In genomic region chr6:52087498-52087999, GRCh38 we compare ENCODE assay signal across 9 cellular contexts. TPM values are rescaled to one million over a fixed set of nuclear protein-coding genes. Genes with fewer than 3 reads are reported as not detected.
DNase-seq lines count a peak whose midpoint lies in the region; ATAC-seq lines count a peak whose summit lies in the region.
"Had no signal": no experiment of that assay in that cellular context is flagged by ENCODE, and none has a peak within 500 bp of the region (broad histone marks: within the 10 kb centered on the region; RNA-seq: fewer than 3 reads in every experiment).

Gene PKHD1 (minus strand): TSS chr6:52087613. CDS start chr6:52084933, 2,680 bp downstream.

- H3K4ac ChIP-seq in mesenchymal stem cell (ENCODE audit: low read depth in 1 of 2, low read length in 2 of 2) = no peak within 1 kb of the TSS

- ATAC-seq in HG03520 (IDR thresholded peaks at IDR 0.05; ENCODE audit: unreplicated experiment) = peak; percentile 63
- ATAC-seq in HG02970 (IDR thresholded peaks at IDR 0.05; ENCODE audit: low FRiP score, unreplicated experiment) = no peak

- WGBS in mesenchymal stem cell = 58% methylated on average over 4 of the region's 7 CpGs

- H3K4me3 ChIP-seq in mesenchymal stem cell (ENCODE audit: insufficient read depth in 1 of 2, low read depth in 1 of 2, low read length in 2 of 2) = no peak within 1 kb of the TSS

- H3K27me3 ChIP-seq in mesenchymal stem cell (ENCODE audit: control insufficient read depth in 1 of 2, insufficient read depth in 1 of 2, low read length in 2 of 2) = no peaks in the 10 kb centered on the region

- H3K36me3 ChIP-seq in mesenchymal stem cell (ENCODE audit: control insufficient read depth in 1 of 2, insufficient read depth in 2 of 2, low read depth in 1 of 2, low read length in 2 of 2) = no peaks in the 10 kb centered on the region

- no peaks in the 10 kb centered on the region for H3K9me3 ChIP-seq in mesenchymal stem cell (ENCODE audit: control insufficient read depth, low read length)

- peak; percentile 86 for DNase-seq in DMS53 (lab: John Stamatoyannopoulos, UW)
- peak; percentile 1 for DNase-seq in amniotic epithelial cell (ENCODE audit: low read depth)
- no peak for DNase-seq in mesenchymal stem cell
- DNase-seq in GM19240 (ENCODE audit: insufficient read length, low spot score) = no peak
- DNase-seq in NCI-H2029 treated with DMSO at 0.1 percent for 48 hours (lab: John Stamatoyannopoulos, UW) = no peak
- DNase-seq in T1000 (lab: John Stamatoyannopoulos, UW) = no peak
- DNase-seq: effector memory CD4-positive, alpha-beta T cell had no signal

- peak within 1 kb of the TSS; percentile 95 for H2AK5ac ChIP-seq in mesenchymal stem cell (ENCODE audit: low read length, severe bottlenecking)

- no peak within 1 kb of the TSS for H4K8ac ChIP-seq in mesenchymal stem cell (ENCODE audit: low read length)

- no peak within 1 kb of the TSS for H2BK120ac ChIP-seq in mesenchymal stem cell (ENCODE audit: low read depth, low read length)

- H3K18ac ChIP-seq in mesenchymal stem cell (ENCODE audit: low read depth in 1 of 2, low read length in 2 of 2) = no peak within 1 kb of the TSS

- H3K14ac ChIP-seq in mesenchymal stem cell (ENCODE audit: low read length in 2 of 2) = no peak within 1 kb of the TSS

- peak within 1 kb of the TSS; percentile 82 for H3K27ac ChIP-seq in mesenchymal stem cell (ENCODE audit: low read length, poor library complexity, severe bottlenecking)

- peak within 1 kb of the TSS; percentile 84 for H2BK5ac ChIP-seq in mesenchymal stem cell (ENCODE audit: low read depth, low read length, poor library complexity, severe bottlenecking)

- peaks cover 12% of the 10 kb centered on the region for H3K4me1 ChIP-seq in mesenchymal stem cell (ENCODE audit: control insufficient read depth, insufficient read depth, low read depth, low read length)

- no peak within 1 kb of the TSS for H2BK15ac ChIP-seq in mesenchymal stem cell (ENCODE audit: low read depth, poor library complexity, severe bottlenecking)

- H3K79me1 ChIP-seq in mesenchymal stem cell (replicated peaks; ENCODE audit: low read length, poor library complexity, severe bottlenecking) = no peaks in the 10 kb centered on the region

- H2BK12ac ChIP-seq in mesenchymal stem cell (ENCODE audit: low read length in 2 of 2) = no peak within 1 kb of the TSS

- H4K91ac ChIP-seq in mesenchymal stem cell (ENCODE audit: low read length) = no peak within 1 kb of the TSS

- no peak within 1 kb of the TSS for H3K23ac ChIP-seq in mesenchymal stem cell (ENCODE audit: low read length in 2 of 2)

- no peak within 1 kb of the TSS for H3K9ac ChIP-seq in mesenchymal stem cell (ENCODE audit: low read length)

- H2AFZ ChIP-seq in mesenchymal stem cell (ENCODE audit: low read depth, low read length) = no peak within 1 kb of the TSS

- H3K4me2 ChIP-seq in mesenchymal stem cell (ENCODE audit: low read length, poor library complexity, severe bottlenecking) = no peak within 1 kb of the TSS

RNA-seq across cellular contexts. Expression of gene PKHD1, which starts in this region (rescaled TPM):
- not detected for polyA plus RNA-seq in mesenchymal stem cell (2013, experiment 1 of 2)
- polyA plus RNA-seq in mesenchymal stem cell (2013, experiment 2 of 2) = not detected

Comparison
In these comparisons a context has a peak if more than half of its experiments do, and no peak if none do; other contexts are left out.
1. DNase-seq: peak in DMS53 (single experiment) and amniotic epithelial cell (single experiment); none in mesenchymal stem cell (single experiment), GM19240 (single experiment), NCI-H2029 treated with DMSO at 0.1 percent for 48 hours (single experiment) and T1000 (single experiment).